In the genomic region with DNA sequence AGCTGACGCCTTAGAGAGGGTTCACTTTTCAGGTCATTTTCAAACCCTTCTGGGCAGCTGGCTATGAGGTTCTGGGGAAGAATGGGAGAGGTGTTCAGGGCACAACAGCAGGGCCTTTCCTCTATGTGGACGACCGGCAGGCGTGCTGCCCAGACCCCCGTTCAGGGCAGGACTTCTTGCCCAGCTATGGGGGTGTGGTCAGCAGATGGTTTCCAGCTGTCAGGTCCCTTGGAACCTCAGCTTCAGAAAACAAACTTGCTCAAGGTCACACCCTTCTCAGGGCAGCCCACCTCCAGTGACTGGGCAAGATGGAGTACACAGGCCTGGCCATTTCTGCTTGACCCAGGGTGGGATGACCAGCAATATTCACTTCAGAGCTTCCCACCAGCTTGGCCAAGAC, we compare ENCODE assay signal across 14 cellular contexts.
DNase-seq lines count a peak whose midpoint lies in the region; ATAC-seq and TF ChIP-seq lines count a peak whose summit lies in the region.
"Had no signal": no experiment of that assay in that cellular context is flagged by ENCODE, and none has a peak within 500 bp of the region (broad histone marks: within the 10 kb centered on the region; RNA-seq: fewer than 3 reads in every experiment).

No MANE protein-coding gene starts in this region.

- no peak overlapping the region for H3K4me2 ChIP-seq in neural progenitor cell

- POLR2A ChIA-PET in CD4-positive, alpha-beta memory T cell (lab: Charles Lee; ENCODE audit: partially characterized antibody) = no interaction called here

- H3K27me3 Mint-ChIP-seq in neural progenitor cell (ENCODE audit: insufficient read depth, low read depth) = peaks cover 12% of the 10 kb centered on the region
- peaks cover 4 to 8% of the 10 kb centered on the region in 2 donors for H3K27me3 Mint-ChIP-seq in CD4-positive, alpha-beta memory T cell

- CTCF ChIA-PET in CD4-positive, alpha-beta memory T cell (lab: Charles Lee; ENCODE audit: partially characterized antibody) = no interaction called here

- H2AFZ ChIP-seq in neural progenitor cell (replicated peaks) = no peak overlapping the region

- H3K9ac ChIP-seq in neural progenitor cell = no peak overlapping the region

- H3K27ac ChIP-seq in right atrium auricular region = no peak overlapping the region
- H3K27ac ChIP-seq in neural progenitor cell = no peak overlapping the region
- peak overlapping the region; percentile 10 for H3K27ac ChIP-seq in vagina
- H3K27ac ChIP-seq in CD4-positive, alpha-beta memory T cell (ENCODE audit: low read depth, low read length) = no peak overlapping the region

- no peaks in the 10 kb centered on the region for H3K79me2 ChIP-seq in neural progenitor cell (ENCODE audit: low read depth)

- H3K4me3 Mint-ChIP-seq in neural progenitor cell = no peak overlapping the region
- H3K4me3 Mint-ChIP-seq in CD4-positive, alpha-beta memory T cell = no peak overlapping the region
- H3K4me3 Mint-ChIP-seq: CD4-positive, CD25-positive, alpha-beta regulatory T cell; H9; IgD-negative memory B cell had no signal

- H4K20me1 ChIP-seq in neural progenitor cell (ENCODE audit: low read depth) = no peaks in the 10 kb centered on the region

- H3K27ac Mint-ChIP-seq in neural progenitor cell = peak overlapping the region; percentile 86
- no peak overlapping the region for H3K27ac Mint-ChIP-seq in CD4-positive, alpha-beta memory T cell
- H3K27ac Mint-ChIP-seq: CD4-positive, CD25-positive, alpha-beta regulatory T cell; IgD-negative memory B cell had no signal

- H3K36me3 ChIP-seq in right atrium auricular region (no peaks in the 10 kb centered on the region), neural progenitor cell (no peaks in the 10 kb centered on the region), vagina (no peaks in the 10 kb centered on the region)
- H3K36me3 ChIP-seq in CD4-positive, alpha-beta memory T cell (ENCODE audit: insufficient read depth, low read length) = no peaks in the 10 kb centered on the region

- H3K9me3 Mint-ChIP-seq in neural progenitor cell = peaks cover 5% of the 10 kb centered on the region
- H3K9me3 Mint-ChIP-seq in CD4-positive, alpha-beta memory T cell = peaks cover 0 to 2% (median 0%) of the 10 kb centered on the region in 8 donors
- H3K9me3 Mint-ChIP-seq: CD4-positive, CD25-positive, alpha-beta regulatory T cell; H9; IgD-negative memory B cell had no signal

- DNase-seq in left ventricle myocardium superior = no peak
- no peak for DNase-seq in right atrium auricular region (ENCODE audit: low spot score)
- DNase-seq in islet precursor cell = peak; percentile 43
- no peak for DNase-seq in neural progenitor cell (ENCODE audit: low spot score)
- DNase-seq in vagina (ENCODE audit: extremely low spot score in 2 of 2) = no peak
- no peak for DNase-seq in CD4-positive, alpha-beta memory T cell
- DNase-seq: 8988T; C1 segment of cervical spinal cord; Caco-2; CD4-positive, CD25-positive, alpha-beta regulatory T cell; H9 had no signal

- H3F3A ChIP-seq in neural progenitor cell (ENCODE audit: low read depth) = no peaks in the 10 kb centered on the region

- ATAC-seq in left ventricle myocardium superior = peak; percentile 8
- ATAC-seq in GM21526 (IDR thresholded peaks at IDR 0.05; ENCODE audit: low FRiP score, unreplicated experiment) = no peak
- no peak for ATAC-seq in GM19035 (IDR thresholded peaks at IDR 0.05; ENCODE audit: unreplicated experiment)

- intact Hi-C loops in left ventricle myocardium superior (cut with micrococcal nuclease) (no loop called here), vagina (cut with DNase I) (no loop called here)
- intact Hi-C loops in CD4-positive, alpha-beta memory T cell (cut with micrococcal nuclease) = no loop called here

- no peaks in the 10 kb centered on the region for H3K27me3 ChIP-seq in right atrium auricular region
- H3K27me3 ChIP-seq in neural progenitor cell = no peaks in the 10 kb centered on the region
- no peaks in the 10 kb centered on the region for H3K27me3 ChIP-seq in vagina
- H3K27me3 ChIP-seq in CD4-positive, alpha-beta memory T cell (ENCODE audit: insufficient read depth, low read length) = no peaks in the 10 kb centered on the region

- no peak for TF ChIP-seq POLR2A in vagina (IDR thresholded peaks at IDR 0.05)

- H3K9me3 ChIP-seq in right atrium auricular region (no peaks in the 10 kb centered on the region), neural progenitor cell (ENCODE audit: low read depth) (no peaks in the 10 kb centered on the region), vagina (no peaks in the 10 kb centered on the region)
- no peaks in the 10 kb centered on the region for H3K9me3 ChIP-seq in CD4-positive, alpha-beta memory T cell (ENCODE audit: control insufficient read depth in 1 of 2, low read length in 2 of 2)
- H3K9me3 ChIP-seq: Caco-2 had no signal

- H3K4me3 ChIP-seq in right atrium auricular region (no peak overlapping the region), neural progenitor cell (no peak overlapping the region), vagina (no peak overlapping the region)
- no peak overlapping the region for H3K4me3 ChIP-seq in CD4-positive, alpha-beta memory T cell (ENCODE audit: low read length in 2 of 2)

- peaks cover 35% of the 10 kb centered on the region for H3K4me1 Mint-ChIP-seq in neural progenitor cell
- H3K4me1 Mint-ChIP-seq in CD4-positive, alpha-beta memory T cell = no peaks in the 10 kb centered on the region
- H3K4me1 Mint-ChIP-seq: CD4-positive, CD25-positive, alpha-beta regulatory T cell had no signal

- no peaks in the 10 kb centered on the region for H3K36me3 Mint-ChIP-seq in neural progenitor cell
- no peaks in the 10 kb centered on the region for H3K36me3 Mint-ChIP-seq in CD4-positive, alpha-beta memory T cell
- H3K36me3 Mint-ChIP-seq: CD4-positive, CD25-positive, alpha-beta regulatory T cell; IgD-negative memory B cell had no signal

- peaks cover 0 to 4% of the 10 kb centered on the region in 2 donors for H3K4me1 ChIP-seq in right atrium auricular region
- peaks cover 20% of the 10 kb centered on the region for H3K4me1 ChIP-seq in neural progenitor cell
- no peaks in the 10 kb centered on the region for H3K4me1 ChIP-seq in vagina
- H3K4me1 ChIP-seq in CD4-positive, alpha-beta memory T cell (ENCODE audit: insufficient read depth, low read length) = no peaks in the 10 kb centered on the region
- H3K4me1 ChIP-seq: Caco-2 had no signal

- no peak for TF ChIP-seq CTCF in right atrium auricular region (IDR thresholded peaks at IDR 0.05)
- no peak for TF ChIP-seq CTCF in neural progenitor cell (IDR thresholded peaks at IDR 0.05)
- no peak for TF ChIP-seq CTCF in vagina (IDR thresholded peaks at IDR 0.05)
